ENCODE assay signal across 30 cellular contexts in the genomic region with DNA sequence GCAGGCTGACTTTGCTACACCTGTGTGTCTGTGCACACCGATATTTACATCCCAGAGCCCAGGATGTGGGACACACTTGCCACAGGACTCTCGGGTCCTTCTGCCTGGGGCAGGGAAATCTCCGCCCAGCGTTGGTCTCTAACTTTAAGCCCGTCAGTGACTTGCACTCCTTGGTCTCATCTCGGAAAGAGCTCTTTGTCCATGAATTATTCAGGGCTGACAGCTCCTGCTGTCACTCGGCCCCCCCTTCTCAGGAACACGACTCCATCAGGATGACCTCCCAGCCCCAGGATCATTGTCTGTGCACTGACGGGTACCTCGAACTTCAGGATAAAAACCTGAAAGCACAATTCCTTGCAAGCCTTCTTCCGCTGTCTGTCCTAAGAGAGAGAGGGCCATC.
"Had no signal": no experiment of that assay in that cellular context is flagged by ENCODE, and none has a peak within 500 bp of the region (broad histone marks: within the 10 kb centered on the region; RNA-seq: fewer than 3 reads in every experiment).

No MANE protein-coding gene starts in this region.

- H3K9me3 Mint-ChIP-seq: naive B cell; natural killer cell; stimulated activated naive B cell treated with anti-CD40 and anti-IgM and Interleukin-4, amounts not matched to agents 10 μg/mL and 1 μg/mL and 100 μg/mL, for 72 hours; stimulated activated naive CD8-positive, alpha-beta T cell treated with anti-CD3 and anti-CD28 coated beads, Interleukin-15, Interleukin-2, amounts not matched to agents 100 ng/mL and 50 ng/mL, for 24 hours had no signal

- FAIRE-seq: keratinocyte, urothelium cell line had no signal

- H3K36me3 Mint-ChIP-seq: naive B cell; natural killer cell; stimulated activated naive B cell treated with anti-CD40 and anti-IgM and Interleukin-4, amounts not matched to agents 10 μg/mL and 1 μg/mL and 100 μg/mL, for 72 hours had no signal

- H3K27ac ChIP-seq: left lung, lower lobe of right lung, neutrophil, ovary, right atrium auricular region, right lobe of liver, skin epidermis, suprapubic skin, thoracic aorta, tibial artery, upper lobe of right lung had no signal

- ATAC-seq: left lung; lower lobe of right lung; natural killer cell; right lobe of liver; stimulated activated naive B cell treated with anti-CD40 and anti-IgM and Interleukin-4, amounts not matched to agents 10 μg/mL and 1 μg/mL and 100 μg/mL, for 72 hours; upper lobe of right lung had no signal

- H3K4me3 Mint-ChIP-seq: naive B cell; natural killer cell; stimulated activated naive B cell treated with anti-CD40 and anti-IgM and Interleukin-4, amounts not matched to agents 10 μg/mL and 1 μg/mL and 100 μg/mL, for 72 hours; stimulated activated naive CD8-positive, alpha-beta T cell treated with anti-CD3 and anti-CD28 coated beads, Interleukin-15, Interleukin-2, amounts not matched to agents 100 ng/mL and 50 ng/mL, for 24 hours had no signal

- H3K27ac Mint-ChIP-seq: naive B cell; natural killer cell; progenitor cell of endocrine pancreas; stimulated activated naive B cell treated with anti-CD40 and anti-IgM and Interleukin-4, amounts not matched to agents 10 μg/mL and 1 μg/mL and 100 μg/mL, for 72 hours; stimulated activated naive CD8-positive, alpha-beta T cell treated with anti-CD3 and anti-CD28 coated beads, Interleukin-15, Interleukin-2, amounts not matched to agents 100 ng/mL and 50 ng/mL, for 24 hours had no signal

- H3K9me3 ChIP-seq: left lung, lower lobe of right lung, neutrophil, ovary, right atrium auricular region, right lobe of liver, suprapubic skin, thoracic aorta, tibial artery, upper lobe of right lung had no signal

- H3K27me3 ChIP-seq: ovary, right atrium auricular region, right lobe of liver had no signal

- H3K36me3 ChIP-seq: left lung, lower lobe of right lung, neutrophil, ovary, right atrium auricular region, right lobe of liver, suprapubic skin, thoracic aorta, tibial artery, upper lobe of right lung had no signal

- H3K4me3 ChIP-seq: left lung, lower lobe of right lung, ovary, right atrium auricular region, right lobe of liver, skin epidermis, suprapubic skin, thoracic aorta, tibial artery, upper lobe of right lung had no signal

- H3K4me1 ChIP-seq: left lung, lower lobe of right lung, right lobe of liver, suprapubic skin, tibial artery, upper lobe of right lung had no signal

- DNase-seq: head of caudate nucleus; hippocampal formation; kidney glomerular epithelial cell; left cardiac atrium; left lung; lower lobe of right lung; mammary epithelial cell; mesenchymal stem cell; naive B cell; natural killer cell; occipital lobe; ovary; right lobe of liver; stimulated activated CD4-positive, alpha-beta T cell treated with anti-CD3 and anti-CD28 coated beads, Interleukin-12 subunit alpha, Interleukin-12 subunit beta, amount 100 ng/mL, for 4 hours; stimulated activated CD4-positive, alpha-beta T cell treated with anti-CD3 and anti-CD28 coated beads, Interleukin-15, amount 100 ng/mL, for 24 hours; stimulated activated CD4-positive, alpha-beta T cell treated with anti-CD3 and anti-CD28 coated beads, Interleukin-2, amount 100 ng/mL, for 24 hours; stimulated activated CD4-positive, alpha-beta T cell treated with anti-CD3 and anti-CD28 coated beads, Interleukin-4, amount 100 ng/mL, for 1 hour; stimulated activated naive B cell treated with anti-CD40 and anti-IgM and Interleukin-4, amounts not matched to agents 10 μg/mL and 1 μg/mL and 100 μg/mL, for 72 hours; trophoblast cell; upper lobe of right lung had no signal

- H3K4me1 Mint-ChIP-seq: naive B cell; natural killer cell; stimulated activated naive B cell treated with anti-CD40 and anti-IgM and Interleukin-4, amounts not matched to agents 10 μg/mL and 1 μg/mL and 100 μg/mL, for 72 hours had no signal
